In the genomic region with DNA sequence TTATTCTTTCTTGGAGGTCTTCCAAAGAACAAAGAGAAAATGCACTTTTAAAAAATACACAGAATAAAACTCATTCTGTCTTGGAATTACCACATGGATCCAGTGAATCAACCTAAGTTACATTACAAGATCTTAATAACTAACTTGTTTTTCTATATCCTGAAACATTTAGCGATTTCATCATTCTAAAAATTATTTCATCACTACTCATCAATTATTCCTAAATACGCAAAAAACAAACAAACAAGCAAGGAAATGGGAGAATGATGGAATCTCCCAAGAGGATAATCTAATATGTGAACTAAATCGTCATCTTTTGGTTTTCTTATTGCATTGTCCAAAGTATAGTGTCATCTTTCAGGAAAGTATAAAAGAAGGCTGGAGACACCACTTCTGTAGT, we compare ENCODE assay signal across 29 cellular contexts. TPM values are rescaled to one million over a fixed set of nuclear protein-coding genes. Genes with fewer than 3 reads are reported as not detected.
"Had no signal": no experiment of that assay in that cellular context is flagged by ENCODE, and none has a peak within 500 bp of the region (broad histone marks: within the 10 kb centered on the region; RNA-seq: fewer than 3 reads in every experiment).

No MANE protein-coding gene starts in this region.

- H3K36me3 ChIP-seq: neural progenitor cell had no signal

- FAIRE-seq: colon, endothelial cell of umbilical vein, islet of Langerhans had no signal

- ATAC-seq: gastrocnemius medialis; heart right ventricle; left cardiac atrium; left lung; naive thymus-derived CD4-positive, alpha-beta T cell; sciatic nerve; stimulated activated naive CD8-positive, alpha-beta T cell treated with anti-CD3 and anti-CD28 coated beads, Interleukin-15, Interleukin-2, amounts not matched to agents 100 U/mL and 50 U/mL, for 24 hours had no signal

- H3K27ac Mint-ChIP-seq: endodermal cell; naive thymus-derived CD4-positive, alpha-beta T cell; nephron; neural progenitor cell; progenitor cell of endocrine pancreas; type B pancreatic cell had no signal

- DNase-seq: effector CD8-positive, alpha-beta T cell; endodermal cell; gastrocnemius medialis; heart right ventricle; hippocampal formation; left cardiac atrium; left lung; mesenchymal stem cell; midbrain; naive thymus-derived CD4-positive, alpha-beta T cell; stimulated activated CD4-positive, alpha-beta T cell treated with anti-CD3 and anti-CD28 coated beads, Interleukin-12 subunit alpha, Interleukin-12 subunit beta, amount 100 ng/mL, for 4 hours; stimulated activated CD4-positive, alpha-beta T cell treated with anti-CD3 and anti-CD28 coated beads, Interleukin-1b, Interleukin-23, amount 100 ng/mL, for 48 hours; stimulated activated CD4-positive, alpha-beta T cell treated with anti-CD3 and anti-CD28 coated beads, Interleukin-4, amount 100 ng/mL, for 1 hour; stimulated activated CD8-positive, alpha-beta memory T cell treated with anti-CD3 and anti-CD28 coated beads, Interleukin-4, amount 100 ng/mL, for 48 hours; stimulated activated naive CD8-positive, alpha-beta T cell treated with anti-CD3 and anti-CD28 coated beads, Interleukin-15, Interleukin-2, amounts not matched to agents 100 U/mL and 50 U/mL, for 24 hours; substantia nigra; testis; tibial artery had no signal

- H3K9me3 ChIP-seq: esophagus muscularis mucosa, gastrocnemius medialis, heart right ventricle, left lung, testis, tibial artery had no signal

- H3K27ac ChIP-seq: esophagus muscularis mucosa, gastrocnemius medialis, heart right ventricle, left lung, neural progenitor cell, parathyroid adenoma, testis, tibial artery had no signal

- H3K4me3 ChIP-seq: esophagus muscularis mucosa, gastrocnemius medialis, heart right ventricle, left lung, neural progenitor cell, smooth muscle cell, testis, tibial artery had no signal

- H3K9me3 Mint-ChIP-seq: endodermal cell; naive thymus-derived CD4-positive, alpha-beta T cell; nephron; neural progenitor cell; type B pancreatic cell had no signal

- H3K4me3 Mint-ChIP-seq: endodermal cell; naive thymus-derived CD4-positive, alpha-beta T cell; nephron; neural progenitor cell; type B pancreatic cell had no signal

- H3K4me1 Mint-ChIP-seq: nephron had no signal

- H3K4me1 ChIP-seq: esophagus muscularis mucosa, gastrocnemius medialis, heart right ventricle, left lung, neural progenitor cell, parathyroid adenoma, testis, tibial artery had no signal

- H3K27me3 ChIP-seq: esophagus muscularis mucosa, gastrocnemius medialis, heart right ventricle, left lung, neural progenitor cell, testis, tibial artery had no signal

- H3K36me3 Mint-ChIP-seq: neural progenitor cell had no signal

RNA-seq across cellular contexts. Expression of a gene that starts 38.5 kb away (rescaled TPM):
- total RNA-seq: endothelial cell of umbilical vein, gastrocnemius medialis, left lung had no signal
- polyA plus RNA-seq: naive thymus-derived CD4-positive, alpha-beta T cell had no signal
